8 cellular contexts compared by ENCODE assay signal in genomic region chr1:110964400-110964903, GRCh38. TPM values are rescaled to one million over a fixed set of nuclear protein-coding genes. Genes with fewer than 3 reads are reported as not detected.
DNase-seq lines count a peak whose midpoint lies in the region; ATAC-seq and TF ChIP-seq lines count a peak whose summit lies in the region.

No MANE protein-coding gene starts in this region.

- H3K27ac Mint-ChIP-seq in T-cell = peak overlapping the region; percentile 96 to 99

- intact Hi-C loops in sigmoid colon (cut with DNase I) = no loop called here

- H3K9me3 ChIP-seq in sigmoid colon = peaks cover 0 to 10% (median 1%) of the 10 kb centered on the region in 4 donors

- peaks cover 15 to 18% of the 10 kb centered on the region in 2 donors for H3K27me3 Mint-ChIP-seq in T-cell

- no peak for TF ChIP-seq POLR2A in sigmoid colon (IDR thresholded peaks at IDR 0.05)

- no peak for TF ChIP-seq CTCF in GM12865 (IDR thresholded peaks at IDR 0.05; ENCODE audit: insufficient read depth, low read depth, low read length, missing control alignments)
- TF ChIP-seq CTCF in fibroblast of the aortic adventitia (IDR thresholded peaks at IDR 0.05; ENCODE audit: insufficient read depth, low read length) = no peak
- no peak for TF ChIP-seq CTCF in sigmoid colon (IDR thresholded peaks at IDR 0.05)

- 45 to 53% methylated on average over 8 of the region's 8 CpGs for WGBS in sigmoid colon, 2 donors

- peaks cover 27 to 48% (median 29%) of the 10 kb centered on the region in 3 donors for H3K9me3 Mint-ChIP-seq in T-cell

- no peak for TF ChIP-seq EP300 in sigmoid colon (IDR thresholded peaks at IDR 0.05)

- H3K4me1 ChIP-seq in sigmoid colon = peaks cover 0 to 17% (median 2%) of the 10 kb centered on the region in 4 donors

- peak overlapping the region; percentile 86 to 91 (median 90) for H3K27ac ChIP-seq in sigmoid colon

- H3K4me3 ChIP-seq in GM12865 (ENCODE audit: low read depth, low read length) (peak overlapping the region; percentile 68), fibroblast of the aortic adventitia (ENCODE audit: low read depth, low read length) (peak overlapping the region; percentile 87), sigmoid colon (peak overlapping the region; percentile 52 to 71 (median 59))

- H3K27me3 ChIP-seq in sigmoid colon = peaks cover 0 to 8% (median 0%) of the 10 kb centered on the region in 3 donors

- POLR2A ChIA-PET in T-cell (lab: Charles Lee) = interaction anchor here (0.6 to 1.2 kb wide), 6 partner anchors 80 to 238 kb away, joined by 3 to 5 read pairs (median 3); partner anchors contain the start of gene CD53 (in 1 of the 2)

- CTCF ChIA-PET in T-cell (lab: Charles Lee) = interaction anchor here (0.5 to 1.2 kb wide), 11 partner anchors 10 to 409 kb away, joined by 3 to 7 read pairs (median 3); partner anchors contain the start of gene CD53 (in 1 of the 2)

- peaks cover 36 to 43% (median 40%) of the 10 kb centered on the region in 3 donors for H3K4me1 Mint-ChIP-seq in T-cell

- no peaks in the 10 kb centered on the region for H3K36me3 ChIP-seq in sigmoid colon

- no peak for ATAC-seq in T-cell (replicated peaks in 1 of 4)
- no peak for ATAC-seq in HG02571 (IDR thresholded peaks at IDR 0.05; ENCODE audit: unreplicated experiment)
- no peak for ATAC-seq in GM21360 (IDR thresholded peaks at IDR 0.05; ENCODE audit: unreplicated experiment)
- ATAC-seq in HG02798 (IDR thresholded peaks at IDR 0.05; ENCODE audit: poor library complexity, unreplicated experiment) = no peak
- no peak for ATAC-seq in HG03457 (IDR thresholded peaks at IDR 0.05; ENCODE audit: unreplicated experiment)

- peaks cover 36% of the 10 kb centered on the region for H3K36me3 Mint-ChIP-seq in T-cell

- DNase-seq in GM12865 (ENCODE audit: low read depth) (no peak), T-cell (no peak), fibroblast of the aortic adventitia (ENCODE audit: low read depth) (no peak), sigmoid colon (no peak)

- peak overlapping the region; percentile 83 to 94 (median 88) for H3K4me3 Mint-ChIP-seq in T-cell

RNA-seq across cellular contexts. Expression of gene LRIF1, which starts 0.7 kb away (rescaled TPM):
- total RNA-seq in T-cell (10 to 100 TPM in 3 of 5 donors, 1 to 10 TPM in 2; 6.4 to 23.8 (median 19.9) TPM), fibroblast of the aortic adventitia (ENCODE audit: low replicate concordance) (15.2 and 19.5 TPM in 2 replicates), sigmoid colon (10 to 100 TPM in 1 of 4 donors, 1 to 10 TPM in 3; 4.5 to 10.3 (median 5.6) TPM)
- 10 to 100 TPM in 1 of 3 donors, 1 to 10 TPM in 2; 4.2 to 10.3 (median 6.0) TPM for polyA plus RNA-seq in sigmoid colon
